Comparison of ENCODE assay signal across 12 cellular contexts in genomic region chr20:38893056-38893455, GRCh38. TPM values are rescaled to one million over a fixed set of nuclear protein-coding genes. Genes with fewer than 3 reads are reported as not detected.
DNase-seq lines count a peak whose midpoint lies in the region; ATAC-seq, FAIRE-seq and TF ChIP-seq lines count a peak whose summit lies in the region.
"Had no signal": no experiment of that assay in that cellular context is flagged by ENCODE, and none has a peak within 500 bp of the region (broad histone marks: within the 10 kb centered on the region; RNA-seq: fewer than 3 reads in every experiment).

No MANE protein-coding gene starts in this region.

- TF ChIP-seq POLR2A in HepG2 (IDR thresholded peaks at IDR 0.05; ENCODE audit: insufficient read depth in 1 of 2, low read depth in 2 of 2, low read length in 2 of 2) (no peak), right lobe of liver (IDR thresholded peaks at IDR 0.05) (no peak)

- H3K36me3 ChIP-seq in HepG2 (replicated peaks in 1 of 2; ENCODE audit: control insufficient read depth in 1 of 2, insufficient read depth in 2 of 2, low read length in 2 of 2) (no peaks in the 10 kb centered on the region), right lobe of liver (no peaks in the 10 kb centered on the region), OCI-LY3 (replicated peaks; ENCODE audit: low read depth, low read length) (peaks cover 60% of the 10 kb centered on the region), upper lobe of right lung (no peaks in the 10 kb centered on the region), WERI-Rb-1 (no peaks in the 10 kb centered on the region)
- H3K36me3 ChIP-seq in effector memory CD4-positive, alpha-beta T cell (ENCODE audit: control insufficient read depth, insufficient read depth, low read length), result peaks cover 32% of the 10 kb centered on the region
- H3K36me3 ChIP-seq: MG63 had no signal

- WGBS in HepG2 (ENCODE audit: low lambda C conversion rate), result 19% methylated on average over 4 of the region's 4 CpGs
- 63% methylated on average over 3 of the region's 4 CpGs for WGBS in right lobe of liver (ENCODE audit: insufficient coverage, low coverage, low lambda C conversion rate, missing lambda C conversion rate)

- no peak overlapping the region for H2AFZ ChIP-seq in HepG2 (ENCODE audit: low read length)
- H2AFZ ChIP-seq in OCI-LY3 (ENCODE audit: low read depth, low read length), result no peak overlapping the region
- H2AFZ ChIP-seq: hepatocyte had no signal

- H3K9ac ChIP-seq in HepG2 (ENCODE audit: insufficient read depth, low read depth, low read length) (no peak overlapping the region), OCI-LY3 (ENCODE audit: low read length) (peak overlapping the region; percentile 83)

- CTCF ChIA-PET in HepG2 (lab: Yijun Ruan, JAX; ENCODE audit: low intra/inter-chr PET ratio, low total read pairs), result interaction anchor here (0.6 to 2.0 kb wide), 5 partner anchors 33 to 247 kb away, joined by 3 to 9 read pairs (median 3); partner anchors contain the start of gene FAM83D

- H3K27me3 ChIP-seq in HepG2 (ENCODE audit: control insufficient read depth in 1 of 2, insufficient read depth in 2 of 2, low read length in 2 of 2), result peaks cover 8 to 18% of the 10 kb centered on the region in 2 experiments; a peak in 4 of 5 replicates
- H3K27me3 ChIP-seq in right lobe of liver, result no peaks in the 10 kb centered on the region
- H3K27me3 ChIP-seq in OCI-LY3 (ENCODE audit: low read depth, low read length), result no peaks in the 10 kb centered on the region
- H3K27me3 ChIP-seq in effector memory CD4-positive, alpha-beta T cell (replicated peaks; ENCODE audit: control insufficient read depth, insufficient read depth, low read length, poor library complexity, severe bottlenecking), result no peaks in the 10 kb centered on the region
- H3K27me3 ChIP-seq in upper lobe of right lung, result peaks cover 5% of the 10 kb centered on the region
- no peaks in the 10 kb centered on the region for H3K27me3 ChIP-seq in WERI-Rb-1 (ENCODE audit: insufficient read depth, low read depth, severe bottlenecking)

- FAIRE-seq in HepG2 (lab: Jason Lieb, UNC), result no peak
- FAIRE-seq: astrocyte, endometrium had no signal

- no peak for TF ChIP-seq EP300 in HepG2 (IDR thresholded peaks at IDR 0.05; ENCODE audit: low read depth in 2 of 2, low read length in 2 of 2)
- no peak for TF ChIP-seq EP300 in HepG2 (CRISPR knock-in tag; IDR thresholded peaks at IDR 0.05; ENCODE audit: borderline replicate concordance)

- H3K4me2 ChIP-seq in HepG2 (ENCODE audit: low read depth, low read length) (no peak overlapping the region), OCI-LY3 (ENCODE audit: low read length) (peak overlapping the region; percentile 78)
- H3K4me2 ChIP-seq: hepatocyte had no signal

- H4K20me1 ChIP-seq in HepG2 (ENCODE audit: insufficient read depth, low read length) (no peaks in the 10 kb centered on the region), OCI-LY3 (ENCODE audit: insufficient read depth, low read length) (peaks cover 18% of the 10 kb centered on the region)

- POLR2A ChIA-PET in HepG2 (lab: Yijun Ruan, JAX), result no interaction called here

- no peak for TF ChIP-seq RAD21 in HepG2 (CRISPR knock-in tag; IDR thresholded peaks at IDR 0.05)

- H3K9me3 ChIP-seq in HepG2 (ENCODE audit: low read length), result no peaks in the 10 kb centered on the region
- H3K9me3 ChIP-seq in right lobe of liver, result no peaks in the 10 kb centered on the region
- no peaks in the 10 kb centered on the region for H3K9me3 ChIP-seq in OCI-LY3 (ENCODE audit: insufficient read depth, low read length)
- no peaks in the 10 kb centered on the region for H3K9me3 ChIP-seq in effector memory CD4-positive, alpha-beta T cell (ENCODE audit: control insufficient read depth, low read length)
- no peaks in the 10 kb centered on the region for H3K9me3 ChIP-seq in upper lobe of right lung
- no peaks in the 10 kb centered on the region for H3K9me3 ChIP-seq in WERI-Rb-1 (ENCODE audit: severe bottlenecking)
- H3K9me3 ChIP-seq: MG63 had no signal

- no peak for TF ChIP-seq CTCF in HepG2 (CRISPR knock-in tag; IDR thresholded peaks at IDR 0.05)
- TF ChIP-seq CTCF in right lobe of liver (IDR thresholded peaks at IDR 0.05), result no peak
- TF ChIP-seq CTCF in OCI-LY3 (IDR thresholded peaks at IDR 0.05; ENCODE audit: low read depth, low read length), result no peak
- TF ChIP-seq CTCF in upper lobe of right lung (IDR thresholded peaks at IDR 0.05), result no peak
- no peak for TF ChIP-seq CTCF in WERI-Rb-1 (IDR thresholded peaks at IDR 0.05; ENCODE audit: low read depth, low read length)

- H3K4me3 ChIP-seq in HepG2 (replicated peaks in 1 of 3; ENCODE audit: insufficient read depth in 1 of 3, low read depth in 2 of 3, low read length in 3 of 3) (no peak overlapping the region), right lobe of liver (no peak overlapping the region), OCI-LY3 (ENCODE audit: low read length) (peak overlapping the region; percentile 51), upper lobe of right lung (no peak overlapping the region), WERI-Rb-1 (ENCODE audit: low read depth, low read length) (no peak overlapping the region)
- no peak overlapping the region for H3K4me3 ChIP-seq in effector memory CD4-positive, alpha-beta T cell (ENCODE audit: insufficient read depth, low read depth, low read length, poor library complexity, severe bottlenecking)
- H3K4me3 ChIP-seq: hepatocyte, MG63 had no signal

- ATAC-seq in HepG2 (no peak), right lobe of liver (no peak), upper lobe of right lung (no peak), HG02642 (IDR thresholded peaks at IDR 0.05; ENCODE audit: poor library complexity, unreplicated experiment) (no peak)

- no peak for DNase-seq in HepG2 (ENCODE audit: low spot score)
- no peak for DNase-seq in right lobe of liver
- no peak for DNase-seq in effector memory CD4-positive, alpha-beta T cell
- no peak for DNase-seq in upper lobe of right lung
- no peak for DNase-seq in WERI-Rb-1
- DNase-seq in HCEC 1CT, result no peak

- in situ Hi-C loops in HepG2 (cut with HindIII; ENCODE audit: extremely low pct_ligation_motif_present, low pct_unique_long_range_greater_than_20kb), result loop anchor here (5.0 kb wide), 1 partner anchor 246 kb away; no protein-coding TSS in a partner anchor

- H3K79me2 ChIP-seq in HepG2 (ENCODE audit: insufficient read depth, low read length), result no peaks in the 10 kb centered on the region
- peaks cover 96% of the 10 kb centered on the region for H3K79me2 ChIP-seq in OCI-LY3 (ENCODE audit: low read length)
- H3K79me2 ChIP-seq: hepatocyte had no signal

- intact Hi-C loops in HepG2 (cut with micrococcal nuclease; ENCODE audit: unreplicated experiment) (loop anchor here (5.0 to 10.0 kb wide), 2 partner anchors 98 to 166 kb away; no protein-coding TSS in a partner anchor), right lobe of liver (cut with DNase I) (loop anchor here in 1 of 2 donors (10.0 kb wide), 1 partner anchor 238 kb away; no protein-coding TSS in a partner anchor), upper lobe of right lung (cut with DNase I) (loop anchor here (10.0 kb wide), 1 partner anchor 238 kb away; no protein-coding TSS in a partner anchor)

- H3K27ac ChIP-seq in HepG2 (ENCODE audit: extremely low read length, insufficient read depth, low read length) (no peak overlapping the region), right lobe of liver (no peak overlapping the region), OCI-LY3 (ENCODE audit: low read length) (peak overlapping the region; percentile 95), upper lobe of right lung (peak overlapping the region; percentile 42), WERI-Rb-1 (no peak overlapping the region)
- peak overlapping the region; percentile 59 for H3K27ac ChIP-seq in effector memory CD4-positive, alpha-beta T cell (ENCODE audit: insufficient read depth, low read length, poor library complexity, severe bottlenecking)
- H3K27ac ChIP-seq: hepatocyte had no signal

- no TSS peak for BruUV-seq in HepG2 (replicated peaks; lab: Mats Ljungman, UMichigan)

- H3K4me1 ChIP-seq in HepG2 (ENCODE audit: insufficient read depth, low read length) (peaks cover 18% of the 10 kb centered on the region), right lobe of liver (peaks cover 0 to 3% (median 0%) of the 10 kb centered on the region in 4 donors), OCI-LY3 (ENCODE audit: low read length) (peaks cover 60% of the 10 kb centered on the region), upper lobe of right lung (no peaks in the 10 kb centered on the region)
- H3K4me1 ChIP-seq in effector memory CD4-positive, alpha-beta T cell (ENCODE audit: control insufficient read depth, insufficient read depth, low read length, poor library complexity, severe bottlenecking), result peaks cover 13% of the 10 kb centered on the region

TF ChIP-seq in HepG2, 621 proteins besides CTCF, POLR2A, EP300 and RAD21:
- TF ChIP-seq ZNF382 (CRISPR knock-in tag; IDR thresholded peaks at IDR 0.05; ENCODE audit: borderline replicate concordance) (no peak), ZNF446 (CRISPR knock-in tag; IDR thresholded peaks at IDR 0.05) (0 out of 2 replicates have a peak, but pooled peaks have one; percentile 32), MED13 (CRISPR knock-in tag; IDR thresholded peaks at IDR 0.05) (no peak)

RNA-seq across cellular contexts. Expression of gene FAM83D, which starts 33.2 kb away (rescaled TPM):
- 64.0 and 76.5 TPM in 2 replicates for total RNA-seq in HepG2 (2016; rRNA removed; fragmentation: Illumina TruSeq; extraction: Trizol)
- 7.7 and 8.1 TPM in 2 replicates for total RNA-seq in HepG2 (2016; cell fraction: cytosol; rRNA removed; fragmentation: Illumina TruSeq; extraction: Trizol; ENCODE audit: low read depth)
- 64.0 and 71.6 TPM in 2 replicates for total RNA-seq in HepG2 (2016; cell fraction: insoluble cytoplasmic fraction; rRNA removed; fragmentation: Illumina TruSeq; extraction: Trizol)
- total RNA-seq in HepG2 (2016; cell fraction: membrane; rRNA removed; fragmentation: Illumina TruSeq; extraction: Trizol), result 21.2 and 23.0 TPM in 2 replicates
- total RNA-seq in HepG2 (2016; cell fraction: nucleus; rRNA removed; fragmentation: Illumina TruSeq; extraction: Trizol), result 31.3 and 37.7 TPM in 2 replicates
- polyA plus RNA-seq in HepG2 (2011; rRNA removed), result 26.7 and 51.4 TPM in 2 replicates
- polyA plus RNA-seq in HepG2 (2011; cell fraction: cytosol; rRNA removed), result 28.2 and 38.6 TPM in 2 replicates
- 23.7 and 42.3 TPM in 2 replicates for polyA plus RNA-seq in HepG2 (2011; cell fraction: nucleus; rRNA removed)
- polyA plus RNA-seq in HepG2 (2012), result 13.4 and 27.1 TPM in 2 replicates
- polyA plus RNA-seq in HepG2 (2016; cell fraction: cytosol; fragmentation: Illumina TruSeq; extraction: Trizol; ENCODE audit: low read depth), result 3.9 and 4.0 TPM in 2 replicates
- 80.4 and 80.8 TPM in 2 replicates for polyA plus RNA-seq in HepG2 (2016; cell fraction: insoluble cytoplasmic fraction; fragmentation: Illumina TruSeq; extraction: Trizol; ENCODE audit: low read depth)
- 11.5 and 12.2 TPM in 2 replicates for polyA plus RNA-seq in HepG2 (2016; cell fraction: membrane; fragmentation: Illumina TruSeq; extraction: Trizol; ENCODE audit: low read depth)
- polyA plus RNA-seq in HepG2 (2016; cell fraction: nucleus; fragmentation: Illumina TruSeq; extraction: Trizol; ENCODE audit: insufficient read depth, low read depth), result 61.5 and 62.0 TPM in 2 replicates
- polyA minus RNA-seq in HepG2 (2011; rRNA and poly(A)+ RNA removed; ENCODE audit: low replicate concordance), result 42.3 and 93.4 TPM in 2 replicates
- polyA minus RNA-seq in HepG2 (2011; cell fraction: cytosol; rRNA and poly(A)+ RNA removed), result 16.7 and 27.9 TPM in 2 replicates
- polyA minus RNA-seq in HepG2 (2011; cell fraction: nucleus; rRNA and poly(A)+ RNA removed), result 19.5 and 32.3 TPM in 2 replicates
- total RNA-seq in right lobe of liver, result 1 to 10 TPM in 4 of 6 experiments, under 1 TPM in 2; 0.83 to 3.3 (median 1.7) TPM
- total RNA-seq in upper lobe of right lung, result 2.0 TPM

Comparison
In these comparisons a context has a peak if more than half of its experiments do, and no peak if none do; other contexts are left out.
1. H3K27ac ChIP-seq: peak in OCI-LY3 (single experiment), effector memory CD4-positive, alpha-beta T cell (single experiment) and upper lobe of right lung (single experiment); none in HepG2 (single experiment), right lobe of liver (0 of 3) and WERI-Rb-1 (single experiment).